ENCODE assay signal across 21 cellular contexts in genomic region chr12:107396991-107397390, GRCh38.
DNase-seq lines count a peak whose midpoint lies in the region; ATAC-seq, FAIRE-seq and TF ChIP-seq lines count a peak whose summit lies in the region.
"Had no signal": no experiment of that assay in that cellular context is flagged by ENCODE, and none has a peak within 500 bp of the region (broad histone marks: within the 10 kb centered on the region; RNA-seq: fewer than 3 reads in every experiment).

No MANE protein-coding gene starts in this region.

- no peaks in the 10 kb centered on the region for H3K36me3 Mint-ChIP-seq in activated T-cell treated with anti-CD3 and anti-CD28 coated beads, Interleukin-2, amount 50 U/mL, for 4 hours (ENCODE audit: insufficient read depth)
- H3K36me3 Mint-ChIP-seq: memory B cell; natural killer cell treated with Interleukin-12 subunit alpha and Interleukin-12 subunit beta and Interleukin-15 and Interleukin-18, amount 100 ng/mL, for 72 hours had no signal

- no peak overlapping the region for H2BK120ac ChIP-seq in mesendoderm (ENCODE audit: low read depth, low read length)

- TF ChIP-seq EP300 in A549 (IDR thresholded peaks at IDR 0.05), result peak in 1 of 2 experiments; percentile 17; a peak in 2 of 5 replicates

- H4K8ac ChIP-seq in mesendoderm (ENCODE audit: low read depth, low read length), result no peak overlapping the region

- H3K4me1 ChIP-seq in A549 (peaks cover 84% of the 10 kb centered on the region), mesendoderm (ENCODE audit: control insufficient read depth, low read depth, low read length) (peaks cover 11% of the 10 kb centered on the region)
- H3K4me1 ChIP-seq: esophagus muscularis mucosa, tibial artery had no signal

- H3K79me2 ChIP-seq in mesendoderm (ENCODE audit: control insufficient read depth, insufficient read depth, low read length), result no peaks in the 10 kb centered on the region

- H3K79me1 ChIP-seq in mesendoderm (ENCODE audit: low read length), result no peaks in the 10 kb centered on the region

- H3K36me3 ChIP-seq in mesendoderm (ENCODE audit: control insufficient read depth, insufficient read depth, low read length), result no peaks in the 10 kb centered on the region
- H3K36me3 ChIP-seq: cardiac muscle cell, esophagus muscularis mucosa, SJCRH30, tibial artery had no signal

- H3K56ac ChIP-seq in mesendoderm (ENCODE audit: low read length), result peak overlapping the region; percentile 54

- H3K18ac ChIP-seq in mesendoderm (ENCODE audit: low read length), result no peak overlapping the region

- no peak overlapping the region for H2AK5ac ChIP-seq in mesendoderm (ENCODE audit: low read length)

- no peak for TF ChIP-seq CTCF in A549 (IDR thresholded peaks at IDR 0.05)
- no peak for TF ChIP-seq CTCF in epithelial cell of esophagus (IDR thresholded peaks at IDR 0.05; ENCODE audit: insufficient read depth, low read depth, low read length, missing control alignments)

- 0 out of 5 replicates have a peak, but pooled peaks of 1 of the 2 experiments have one; percentile 12 for TF ChIP-seq RAD21 in A549 (conservative IDR thresholded peaks at IDR 0.05 in 1 of 2, IDR thresholded peaks at IDR 0.05 in 1 of 2)

- H3K9ac ChIP-seq in mesendoderm (ENCODE audit: low read length), result no peak overlapping the region

- TF ChIP-seq POLR2A in A549 (IDR thresholded peaks at IDR 0.05; ENCODE audit: low read length), result no peak

- 6% methylated on average over 7 of the region's 7 CpGs for WGBS in A549 (ENCODE audit: missing lambda C conversion rate)
- WGBS in mesendoderm (ENCODE audit: extremely low coverage, insufficient coverage, low lambda C conversion rate), result no CpG with 5 or more reads among the region's 7 CpGs

- no peak overlapping the region for H3K23ac ChIP-seq in mesendoderm (ENCODE audit: low read length)

- DNase-seq in A549 (ENCODE audit: low read depth in 1 of 2, low spot score in 1 of 2) (peak; percentile 41 to 87), HPDE6-E6E7 (ENCODE audit: extremely low spot score) (peak; percentile 21), epithelial cell of esophagus (ENCODE audit: low read depth) (peak; percentile 90), mesendoderm (no peak), GM03348 (ENCODE audit: low spot score) (no peak)
- DNase-seq in activated T-cell treated with anti-CD3 and anti-CD28 coated beads, Interleukin-2, amount 50 U/mL, for 4 hours, result no peak
- DNase-seq: ACHN; activated CD8-positive, alpha-beta T cell treated with anti-CD3 and anti-CD28 coated beads, Interleukin-2, amount 10 ng/mL, durations not matched to agents 7 days and 5 days; DMS53; dorsolateral prefrontal cortex; head of caudate nucleus; NCI-H1694; SJCRH30; tibial artery had no signal

- no peak overlapping the region for H2BK5ac ChIP-seq in mesendoderm (ENCODE audit: low read length)

- POLR2A ChIA-PET in A549 (lab: Yijun Ruan, JAX), result no interaction called here

- H2BK15ac ChIP-seq in mesendoderm (replicated peaks; ENCODE audit: low read depth), result no peak overlapping the region

- peak; percentile 82 for FAIRE-seq in A549 (lab: Jason Lieb, UNC)

- CTCF ChIA-PET in A549 (lab: Yijun Ruan, JAX), result interaction anchor here (0.7 to 14.6 kb wide), 2 partner anchors 264 to 303 kb away, joined by 3 to 217 read pairs; no protein-coding TSS in a partner anchor

- no peaks in the 10 kb centered on the region for H3K9me3 Mint-ChIP-seq in activated T-cell treated with anti-CD3 and anti-CD28 coated beads, Interleukin-2, amount 50 U/mL, for 4 hours
- H3K9me3 Mint-ChIP-seq: memory B cell; natural killer cell treated with Interleukin-12 subunit alpha and Interleukin-12 subunit beta and Interleukin-15 and Interleukin-18, amount 100 ng/mL, for 72 hours; T-helper 1 cell treated with Interleukin-12 subunit alpha and Interleukin-12 subunit beta and Interleukin-4 antibody, amounts not matched to agents 30 μg/mL and 1 μg/mL, for 36 hours had no signal

- no peaks in the 10 kb centered on the region for H3K27me3 ChIP-seq in mesendoderm (ENCODE audit: insufficient read depth, low read length, poor library complexity)
- H3K27me3 ChIP-seq: cardiac muscle cell, esophagus muscularis mucosa, SJCRH30 had no signal

- no peak overlapping the region for H3K4me3 Mint-ChIP-seq in activated T-cell treated with anti-CD3 and anti-CD28 coated beads, Interleukin-2, amount 50 U/mL, for 4 hours
- H3K4me3 Mint-ChIP-seq: activated CD8-positive, alpha-beta T cell treated with anti-CD3 and anti-CD28 coated beads, Interleukin-2, amount 10 ng/mL, durations not matched to agents 7 days and 5 days; memory B cell; natural killer cell treated with Interleukin-12 subunit alpha and Interleukin-12 subunit beta and Interleukin-15 and Interleukin-18, amount 100 ng/mL, for 72 hours; T-helper 1 cell treated with Interleukin-12 subunit alpha and Interleukin-12 subunit beta and Interleukin-4 antibody, amounts not matched to agents 30 μg/mL and 1 μg/mL, for 36 hours had no signal

- H3K4me3 ChIP-seq in A549 (no peak overlapping the region), epithelial cell of esophagus (ENCODE audit: low read length) (no peak overlapping the region), mesendoderm (ENCODE audit: low read length) (no peak overlapping the region)
- H3K4me3 ChIP-seq: cardiac muscle cell, dorsolateral prefrontal cortex, esophagus muscularis mucosa, SJCRH30, tibial artery had no signal

- H3K27ac ChIP-seq in A549 (peak overlapping the region; percentile 85 to 88), mesendoderm (ENCODE audit: low read depth, low read length) (no peak overlapping the region)
- H3K27ac ChIP-seq: cardiac muscle cell, dorsolateral prefrontal cortex, esophagus muscularis mucosa, SJCRH30, tibial artery had no signal

- H3K4me1 Mint-ChIP-seq in activated T-cell treated with anti-CD3 and anti-CD28 coated beads, Interleukin-2, amount 50 U/mL, for 4 hours (ENCODE audit: low read depth), result peaks cover 25% of the 10 kb centered on the region
- H3K4me1 Mint-ChIP-seq: memory B cell had no signal

- no peaks in the 10 kb centered on the region for H3K27me3 Mint-ChIP-seq in activated T-cell treated with anti-CD3 and anti-CD28 coated beads, Interleukin-2, amount 50 U/mL, for 4 hours (ENCODE audit: low read depth)
- H3K27me3 Mint-ChIP-seq: natural killer cell treated with Interleukin-12 subunit alpha and Interleukin-12 subunit beta and Interleukin-15 and Interleukin-18, amount 100 ng/mL, for 72 hours had no signal

- H4K5ac ChIP-seq in mesendoderm (ENCODE audit: low read length), result no peak overlapping the region

- ATAC-seq in A549, result peak; percentile 45 to 72; a peak in 5 of 6 replicates
- no peak for ATAC-seq in GM18858 (IDR thresholded peaks at IDR 0.05; ENCODE audit: unreplicated experiment)
- no peak for ATAC-seq in activated T-cell treated with anti-CD3 and anti-CD28 coated beads, Interleukin-2, amount 50 U/mL, for 4 hours
- ATAC-seq in HG03097 (IDR thresholded peaks at IDR 0.05; ENCODE audit: low FRiP score, unreplicated experiment), result no peak
- ATAC-seq: activated CD8-positive, alpha-beta T cell treated with anti-CD3 and anti-CD28 coated beads, Interleukin-2, amount 10 ng/mL, durations not matched to agents 7 days and 5 days; natural killer cell treated with Interleukin-12 subunit alpha and Interleukin-12 subunit beta and Interleukin-15 and Interleukin-18, amount 100 ng/mL, for 72 hours had no signal

- no peaks in the 10 kb centered on the region for H3K9me3 ChIP-seq in A549
- H3K9me3 ChIP-seq: esophagus muscularis mucosa, SJCRH30, tibial artery had no signal

- H3K4me2 ChIP-seq in A549 (peak overlapping the region; percentile 80), mesendoderm (ENCODE audit: low read length) (no peak overlapping the region)

- H3K4ac ChIP-seq in mesendoderm (ENCODE audit: low read depth, low read length), result no peak overlapping the region

TF ChIP-seq in A549, 52 proteins besides CTCF, POLR2A, EP300 and RAD21:
- TF ChIP-seq FOXS1 (CRISPR knock-in tag; IDR thresholded peaks at IDR 0.05) (no peak), MAFK (IDR thresholded peaks at IDR 0.05; ENCODE audit: partially characterized antibody) (peak; percentile 82), NFE2L2 (conservative IDR thresholded peaks at IDR 0.05; ENCODE audit: low read length) (peak; percentile 43; the same call in 1 of the 2 replicates), MAX (IDR thresholded peaks at IDR 0.05) (0 out of 2 replicates have a peak, but pooled peaks have one; percentile 27), PHF8 (IDR thresholded peaks at IDR 0.05; ENCODE audit: borderline replicate concordance, low read depth) (no peak)

Comparison
In these comparisons a context has a peak if more than half of its experiments do, and no peak if none do; other contexts are left out.
1. ATAC-seq: peak in A549 (2 of 2); none in GM18858 (single experiment), activated T-cell treated with anti-CD3 and anti-CD28 coated beads, Interleukin-2, amount 50 U/mL, for 4 hours (0 of 2) and HG03097 (single experiment).
2. DNase-seq: peak in A549 (2 of 2), HPDE6-E6E7 (single experiment) and epithelial cell of esophagus (single experiment); none in mesendoderm (single experiment), activated T-cell treated with anti-CD3 and anti-CD28 coated beads, Interleukin-2, amount 50 U/mL, for 4 hours (single experiment) and GM03348 (single experiment).